ENCODE assay signal across 19 cellular contexts in the genomic region with DNA sequence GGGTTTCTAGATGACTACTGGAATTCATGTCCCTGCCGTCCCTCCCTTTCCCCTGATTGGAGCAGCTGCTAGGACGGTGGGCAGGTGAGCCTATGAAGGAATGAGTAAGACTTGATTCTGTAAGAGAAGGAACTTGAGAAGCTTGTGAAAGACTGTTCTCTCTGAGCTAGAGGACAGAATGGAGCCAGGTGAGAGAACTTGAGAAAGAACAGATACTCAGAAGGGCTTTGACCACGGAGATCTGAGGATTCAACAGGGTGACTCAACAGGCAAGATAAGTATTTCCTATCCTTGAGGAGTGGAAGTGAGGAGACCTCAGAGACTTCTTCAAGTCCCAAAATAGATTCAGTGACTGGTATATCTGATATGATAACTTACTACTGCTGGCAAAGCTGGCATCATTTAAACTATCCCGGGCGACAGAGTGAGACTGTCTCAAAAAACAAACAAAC. TPM values are rescaled to one million over a fixed set of nuclear protein-coding genes. Genes with fewer than 3 reads are reported as not detected.
DNase-seq lines count a peak whose midpoint lies in the region; ATAC-seq and TF ChIP-seq lines count a peak whose summit lies in the region.
"Had no signal": no experiment of that assay in that cellular context is flagged by ENCODE, and none has a peak within 500 bp of the region (broad histone marks: within the 10 kb centered on the region; RNA-seq: fewer than 3 reads in every experiment).

No MANE protein-coding gene starts in this region.

- no peaks in the 10 kb centered on the region for H3K27me3 ChIP-seq in SK-N-SH (ENCODE audit: insufficient read depth)
- H3K27me3 ChIP-seq: ascending aorta, gastroesophageal sphincter had no signal

- H3K4me2 ChIP-seq in SK-N-SH = no peak overlapping the region

- no peak overlapping the region for H3K9ac ChIP-seq in SK-N-SH

- no peak for TF ChIP-seq CTCF in SK-N-SH (IDR thresholded peaks at IDR 0.05)

- H3K36me3 Mint-ChIP-seq in activated T-cell treated with anti-CD3 and anti-CD28 coated beads, Interleukin-2, amount 50 U/mL, for 24 hours (ENCODE audit: low read depth) = peaks cover 25% of the 10 kb centered on the region
- H3K36me3 Mint-ChIP-seq in activated T-cell treated with anti-CD3 and anti-CD28 coated beads, Interleukin-2, amount 50 U/mL, for 4 hours (ENCODE audit: insufficient read depth) = peaks cover 9% of the 10 kb centered on the region

- H3K9me3 Mint-ChIP-seq in activated T-cell treated with anti-CD3 and anti-CD28 coated beads, Interleukin-2, amount 50 U/mL, for 24 hours = no peaks in the 10 kb centered on the region
- no peaks in the 10 kb centered on the region for H3K9me3 Mint-ChIP-seq in activated T-cell treated with anti-CD3 and anti-CD28 coated beads, Interleukin-2, amount 50 U/mL, for 4 hours
- H3K9me3 Mint-ChIP-seq: CD4-positive, alpha-beta memory T cell; stimulated activated naive CD8-positive, alpha-beta T cell treated with anti-CD3 and anti-CD28 coated beads, Interleukin-15, Interleukin-2, amounts not matched to agents 100 ng/mL and 50 ng/mL, for 24 hours had no signal

- H2AFZ ChIP-seq in SK-N-SH (ENCODE audit: low read depth) = no peak overlapping the region

- no peak for TF ChIP-seq EP300 in SK-N-SH (IDR thresholded peaks at IDR 0.05; ENCODE audit: borderline replicate concordance in 1 of 2, low read depth in 1 of 2, low read length in 1 of 2)

- H3K9me2 ChIP-seq in SK-N-SH = no peaks in the 10 kb centered on the region

- DNase-seq in activated T-cell treated with anti-CD3 and anti-CD28 coated beads, Interleukin-2, amount 50 U/mL, for 24 hours = no peak
- no peak for DNase-seq in activated T-cell treated with anti-CD3 and anti-CD28 coated beads, Interleukin-2, amount 50 U/mL, for 4 hours
- DNase-seq in SK-N-SH (no peak), erythroblast (lab: John Stamatoyannopoulos, UW) (peak; percentile 17 to 18), renal cortical epithelial cell (ENCODE audit: low read depth) (peak; percentile 15), NCI-H345 (lab: John Stamatoyannopoulos, UW) (no peak), NCI-H1417 treated with DMSO at 0.1 percent for 48 hours (lab: John Stamatoyannopoulos, UW) (no peak)
- DNase-seq: activated CD8-positive, alpha-beta memory T cell treated with anti-CD3 and anti-CD28 coated beads, Interleukin-2, amount 10 ng/mL, durations not matched to agents 7 days and 5 days; activated effector memory CD4-positive, alpha-beta T cell treated with anti-CD3 and anti-CD28 coated beads, Interleukin-2, amount 50 U/mL, for 16 hours; CD4-positive, alpha-beta memory T cell; DMS79; H7; NCI-H1105 treated with DMSO at 0.1 percent for 48 hours; NCI-H82; RPMI8226 had no signal

- H3K27ac ChIP-seq in SK-N-SH (ENCODE audit: low read depth in 2 of 2, low read length in 1 of 2) = no peak overlapping the region
- H3K27ac ChIP-seq: ascending aorta, gastroesophageal sphincter had no signal

- H3K79me2 ChIP-seq in SK-N-SH (ENCODE audit: insufficient read depth) = no peaks in the 10 kb centered on the region

- H3K4me3 Mint-ChIP-seq in activated T-cell treated with anti-CD3 and anti-CD28 coated beads, Interleukin-2, amount 50 U/mL, for 24 hours = no peak overlapping the region
- no peak overlapping the region for H3K4me3 Mint-ChIP-seq in activated T-cell treated with anti-CD3 and anti-CD28 coated beads, Interleukin-2, amount 50 U/mL, for 4 hours
- H3K4me3 Mint-ChIP-seq: activated CD8-positive, alpha-beta memory T cell treated with anti-CD3 and anti-CD28 coated beads, Interleukin-2, amount 10 ng/mL, durations not matched to agents 7 days and 5 days; CD4-positive, alpha-beta memory T cell; stimulated activated naive CD8-positive, alpha-beta T cell treated with anti-CD3 and anti-CD28 coated beads, Interleukin-15, Interleukin-2, amounts not matched to agents 100 ng/mL and 50 ng/mL, for 24 hours had no signal

- no peaks in the 10 kb centered on the region for H4K20me1 ChIP-seq in SK-N-SH (ENCODE audit: insufficient read depth)

- no peaks in the 10 kb centered on the region for H3K9me3 ChIP-seq in SK-N-SH
- H3K9me3 ChIP-seq: ascending aorta, gastroesophageal sphincter had no signal

- peaks cover 0 to 28% of the 10 kb centered on the region in 2 experiments for H3K36me3 ChIP-seq in SK-N-SH (replicated peaks in 1 of 2; ENCODE audit: control insufficient read depth in 1 of 2, insufficient read depth in 2 of 2, low read length in 1 of 2)

- no peak for TF ChIP-seq RAD21 in SK-N-SH (IDR thresholded peaks at IDR 0.05; ENCODE audit: low read length)

- no peak for TF ChIP-seq POLR2A in erythroblast (IDR thresholded peaks at IDR 0.05; ENCODE audit: low read length)

- CTCF ChIA-PET in SK-N-SH (lab: Yijun Ruan, JAX) = interaction anchor here (1.1 to 1.6 kb wide), 2 partner anchors 335 to 398 kb away, joined by 3 to 4 read pairs; no protein-coding TSS in a partner anchor

- no peak overlapping the region for H3K4me3 ChIP-seq in SK-N-SH (ENCODE audit: low read depth in 2 of 2, low read length in 1 of 2)
- H3K4me3 ChIP-seq: ascending aorta, gastroesophageal sphincter had no signal

- H3K27ac Mint-ChIP-seq in activated T-cell treated with anti-CD3 and anti-CD28 coated beads, Interleukin-2, amount 50 U/mL, for 24 hours = peak overlapping the region; percentile 11
- H3K27ac Mint-ChIP-seq: activated CD8-positive, alpha-beta memory T cell treated with anti-CD3 and anti-CD28 coated beads, Interleukin-2, amount 10 ng/mL, durations not matched to agents 7 days and 5 days; CD4-positive, alpha-beta memory T cell; stimulated activated naive CD8-positive, alpha-beta T cell treated with anti-CD3 and anti-CD28 coated beads, Interleukin-15, Interleukin-2, amounts not matched to agents 100 ng/mL and 50 ng/mL, for 24 hours had no signal

- peaks cover 9% of the 10 kb centered on the region for H3F3A ChIP-seq in SK-N-SH (replicated peaks; ENCODE audit: insufficient read depth)

- no peaks in the 10 kb centered on the region for H3K4me1 ChIP-seq in SK-N-SH (ENCODE audit: control insufficient read depth in 1 of 2, insufficient read depth in 2 of 2, low read depth in 1 of 2, low read length in 1 of 2)
- H3K4me1 ChIP-seq: ascending aorta, gastroesophageal sphincter had no signal

- H3K4me1 Mint-ChIP-seq in activated T-cell treated with anti-CD3 and anti-CD28 coated beads, Interleukin-2, amount 50 U/mL, for 24 hours (ENCODE audit: low read depth) = peaks cover 5% of the 10 kb centered on the region
- no peaks in the 10 kb centered on the region for H3K4me1 Mint-ChIP-seq in activated T-cell treated with anti-CD3 and anti-CD28 coated beads, Interleukin-2, amount 50 U/mL, for 4 hours (ENCODE audit: low read depth)

- POLR2A ChIA-PET in SK-N-SH (lab: Yijun Ruan, JAX) = no interaction called here

- WGBS in SK-N-SH (ENCODE audit: low lambda C conversion rate) = 86% methylated on average over 5 of the region's 5 CpGs

- no peak for ATAC-seq in activated T-cell treated with anti-CD3 and anti-CD28 coated beads, Interleukin-2, amount 50 U/mL, for 4 hours
- ATAC-seq in HG03571 (IDR thresholded peaks at IDR 0.05; ENCODE audit: unreplicated experiment) = no peak
- ATAC-seq: activated CD8-positive, alpha-beta memory T cell treated with anti-CD3 and anti-CD28 coated beads, Interleukin-2, amount 10 ng/mL, durations not matched to agents 7 days and 5 days; gastroesophageal sphincter had no signal

- H3K27me3 Mint-ChIP-seq in activated T-cell treated with anti-CD3 and anti-CD28 coated beads, Interleukin-2, amount 50 U/mL, for 24 hours = no peaks in the 10 kb centered on the region
- no peaks in the 10 kb centered on the region for H3K27me3 Mint-ChIP-seq in activated T-cell treated with anti-CD3 and anti-CD28 coated beads, Interleukin-2, amount 50 U/mL, for 4 hours (ENCODE audit: low read depth)
- H3K27me3 Mint-ChIP-seq: activated CD8-positive, alpha-beta memory T cell treated with anti-CD3 and anti-CD28 coated beads, Interleukin-2, amount 10 ng/mL, durations not matched to agents 7 days and 5 days; CD4-positive, alpha-beta memory T cell; stimulated activated naive CD8-positive, alpha-beta T cell treated with anti-CD3 and anti-CD28 coated beads, Interleukin-15, Interleukin-2, amounts not matched to agents 100 ng/mL and 50 ng/mL, for 24 hours had no signal

TF ChIP-seq in SK-N-SH, 30 proteins besides CTCF, POLR2A, EP300 and RAD21:
- no peak for TF ChIP-seq EZH2phosphoT487 (IDR thresholded peaks at IDR 0.05; ENCODE audit: borderline replicate concordance, low read depth)
- TF ChIP-seq TCF12 (IDR thresholded peaks at IDR 0.05) = 0 out of 2 replicates have a peak, but pooled peaks have one; percentile 30

RNA-seq across cellular contexts. Expression of a gene that starts 41.9 kb away (rescaled TPM):
- total RNA-seq in activated T-cell treated with anti-CD3 and anti-CD28 coated beads, Interleukin-2, amount 50 U/mL, for 4 hours = 1 to 10 TPM; 4.7 to 7.8 (median 5.7) TPM
- polyA plus RNA-seq in SK-N-SH (2012; rRNA removed) = 14.4 and 22.9 TPM in 2 replicates
- 26.0 and 26.7 TPM in 2 replicates for polyA plus RNA-seq in SK-N-SH (2012; cell fraction: cytosol; rRNA removed)
- 7.3 and 13.8 TPM in 2 replicates for polyA plus RNA-seq in SK-N-SH (2012; cell fraction: nucleus; rRNA removed)
- total RNA-seq in renal cortical epithelial cell = 33.3 and 64.2 TPM in 2 replicates

Comparison
In these comparisons a context has a peak if more than half of its experiments do, and no peak if none do; other contexts are left out.
1. DNase-seq: peak in erythroblast (2 of 2) and renal cortical epithelial cell (single experiment); none in activated T-cell treated with anti-CD3 and anti-CD28 coated beads, Interleukin-2, amount 50 U/mL, for 24 hours (single experiment), activated T-cell treated with anti-CD3 and anti-CD28 coated beads, Interleukin-2, amount 50 U/mL, for 4 hours (single experiment), SK-N-SH (single experiment), NCI-H345 (single experiment) and NCI-H1417 treated with DMSO at 0.1 percent for 48 hours (single experiment).